In genomic region chr17:42180411-42180921, GRCh38 we compare ENCODE assay signal across 10 cellular contexts. TPM values are rescaled to one million over a fixed set of nuclear protein-coding genes. Genes with fewer than 3 reads are reported as not detected.
DNase-seq lines count a peak whose midpoint lies in the region; ATAC-seq and TF ChIP-seq lines count a peak whose summit lies in the region.
"Had no signal": no experiment of that assay in that cellular context is flagged by ENCODE, and none has a peak within 500 bp of the region (broad histone marks: within the 10 kb centered on the region; RNA-seq: fewer than 3 reads in every experiment).

No MANE protein-coding gene starts in this region.

- peaks cover 0 to 2% (median 0%) of the 10 kb centered on the region in 11 donors for H3K9me3 Mint-ChIP-seq in naive thymus-derived CD4-positive, alpha-beta T cell

- H3K4ac ChIP-seq in trophoblast cell (ENCODE audit: low read depth, low read length), result no peak overlapping the region

- H3K4me3 ChIP-seq in A673 (ENCODE audit: low read depth, low read length, poor library complexity, severe bottlenecking), result peak overlapping the region; percentile 30
- peak overlapping the region; percentile 36 for H3K4me3 ChIP-seq in GM23248
- H3K4me3 ChIP-seq in ascending aorta, result peak overlapping the region; percentile 36 to 47
- H3K4me3 ChIP-seq in naive thymus-derived CD4-positive, alpha-beta T cell (ENCODE audit: low read length), result peak overlapping the region; percentile 52
- H3K4me3 ChIP-seq in trophoblast cell (ENCODE audit: low read depth, low read length), result no peak overlapping the region

- no peak overlapping the region for H3K9ac ChIP-seq in GM23248
- no peak overlapping the region for H3K9ac ChIP-seq in trophoblast cell (ENCODE audit: low read length)

- peak overlapping the region in 1 of 9 donors; percentile 59 for H3K27ac Mint-ChIP-seq in naive thymus-derived CD4-positive, alpha-beta T cell

- H4K20me1 ChIP-seq in GM23248 (ENCODE audit: insufficient read depth), result no peaks in the 10 kb centered on the region

- H4K8ac ChIP-seq in trophoblast cell (ENCODE audit: low read depth, low read length), result no peak overlapping the region

- in situ Hi-C loops in GM23248 (cut with MboI), result no loop called here

- H3K18ac ChIP-seq in trophoblast cell (ENCODE audit: low read length), result no peak overlapping the region

- no peak for TF ChIP-seq CTCF in A673 (conservative IDR thresholded peaks at IDR 0.05; ENCODE audit: low read depth, low read length)
- no peak for TF ChIP-seq CTCF in ascending aorta (IDR thresholded peaks at IDR 0.05)

- no peak overlapping the region for H2BK12ac ChIP-seq in trophoblast cell (ENCODE audit: low read length)

- no peaks in the 10 kb centered on the region for H3K79me2 ChIP-seq in GM23248 (ENCODE audit: insufficient read depth)
- H3K79me2 ChIP-seq in trophoblast cell (ENCODE audit: control insufficient read depth, insufficient read depth, low read length, poor library complexity), result no peaks in the 10 kb centered on the region

- no peak for DNase-seq in A673 (ENCODE audit: low spot score)
- no peak for DNase-seq in GM23248
- no peak for DNase-seq in ascending aorta (ENCODE audit: low spot score in 2 of 2)
- no peak for DNase-seq in naive thymus-derived CD4-positive, alpha-beta T cell
- no peak for DNase-seq in HK-2 (ENCODE audit: unreplicated experiment)
- no peak for DNase-seq in NCI-H2171 treated with DMSO at 0.1 percent for 48 hours (lab: John Stamatoyannopoulos, UW)
- no peak for DNase-seq in trophoblast cell

- H3K4me2 ChIP-seq in GM23248 (ENCODE audit: unreplicated experiment) (peak overlapping the region; percentile 22), trophoblast cell (ENCODE audit: low read length) (no peak overlapping the region)

- peaks cover 0 to 1% (median 0%) of the 10 kb centered on the region in 5 donors for H3K36me3 Mint-ChIP-seq in naive thymus-derived CD4-positive, alpha-beta T cell

- no peak overlapping the region for H3K23ac ChIP-seq in trophoblast cell (ENCODE audit: low read length)

- H3K27me3 ChIP-seq in A673 (replicated peaks; ENCODE audit: insufficient read depth, low read depth, low read length, poor library complexity) (no peaks in the 10 kb centered on the region), GM23248 (replicated peaks; ENCODE audit: insufficient read depth) (0 out of 2 replicates have a peak, but pooled peaks cover 5% of the 10 kb centered on the region), ascending aorta (peaks cover 11% of the 10 kb centered on the region), trophoblast cell (ENCODE audit: insufficient read depth, low read length) (peaks cover 38% of the 10 kb centered on the region)
- H3K27me3 ChIP-seq in naive thymus-derived CD4-positive, alpha-beta T cell (ENCODE audit: control insufficient read depth in 2 of 2, insufficient read depth in 2 of 2, low read length in 2 of 2), result no peaks in the 10 kb centered on the region

- H3K4me3 Mint-ChIP-seq in naive thymus-derived CD4-positive, alpha-beta T cell, result peak overlapping the region; percentile 16 to 74 (median 50)

- peaks cover 4% of the 10 kb centered on the region for H3K4me1 ChIP-seq in A673 (ENCODE audit: insufficient read depth, low read length, poor library complexity, severe bottlenecking)
- H3K4me1 ChIP-seq in GM23248 (ENCODE audit: insufficient read depth), result peaks cover 11% of the 10 kb centered on the region; the same call in 1 of the 2 replicates
- peaks cover 5 to 12% of the 10 kb centered on the region in 2 donors for H3K4me1 ChIP-seq in ascending aorta
- peaks cover 22 to 38% of the 10 kb centered on the region in 2 donors for H3K4me1 ChIP-seq in naive thymus-derived CD4-positive, alpha-beta T cell (ENCODE audit: control insufficient read depth in 2 of 2, insufficient read depth in 2 of 2, low read length in 2 of 2)
- peaks cover 12 to 22% of the 10 kb centered on the region in 2 experiments for H3K4me1 ChIP-seq in trophoblast cell (ENCODE audit: control insufficient read depth in 1 of 2, insufficient read depth in 2 of 2, low read length in 2 of 2)

- no peaks in the 10 kb centered on the region for H3F3A ChIP-seq in GM23248 (ENCODE audit: insufficient read depth)

- no peak overlapping the region for H4K12ac ChIP-seq in trophoblast cell (ENCODE audit: low read depth, low read length)

- H2BK120ac ChIP-seq in trophoblast cell (ENCODE audit: insufficient read depth, low read length, poor library complexity), result no peak overlapping the region

- H3K4me1 Mint-ChIP-seq in naive thymus-derived CD4-positive, alpha-beta T cell, result peaks cover 20 to 50% (median 45%) of the 10 kb centered on the region in 7 donors

- POLR2A ChIA-PET in A673 (lab: Charles Lee; ENCODE audit: low non-redundant PET), result no interaction called here
- POLR2A ChIA-PET in naive thymus-derived CD4-positive, alpha-beta T cell (lab: Charles Lee), result interaction anchor here (0.7 to 1.5 kb wide), 3 partner anchors 14 to 109 kb away, joined by 3 to 6 read pairs (median 3); partner anchors contain the start of gene GHDC

- peaks cover 0 to 37% (median 13%) of the 10 kb centered on the region in 5 donors for H3K27me3 Mint-ChIP-seq in naive thymus-derived CD4-positive, alpha-beta T cell

- no peaks in the 10 kb centered on the region for H3K36me3 ChIP-seq in A673 (ENCODE audit: insufficient read depth, low read length, poor library complexity, severe bottlenecking)
- H3K36me3 ChIP-seq in GM23248 (ENCODE audit: low read depth), result no peaks in the 10 kb centered on the region
- no peaks in the 10 kb centered on the region for H3K36me3 ChIP-seq in ascending aorta
- no peaks in the 10 kb centered on the region for H3K36me3 ChIP-seq in naive thymus-derived CD4-positive, alpha-beta T cell (ENCODE audit: control insufficient read depth in 2 of 3, insufficient read depth in 3 of 3, low read length in 3 of 3)
- H3K36me3 ChIP-seq in trophoblast cell (ENCODE audit: control insufficient read depth in 1 of 2, insufficient read depth in 2 of 2, low read length in 2 of 2), result no peaks in the 10 kb centered on the region

- no peak overlapping the region for H2BK5ac ChIP-seq in trophoblast cell (ENCODE audit: low read depth, low read length, poor library complexity)

- no peak overlapping the region for H3K14ac ChIP-seq in trophoblast cell (ENCODE audit: low read length)

- H3K9me3 ChIP-seq in A673 (ENCODE audit: low read depth, low read length, poor library complexity, severe bottlenecking) (no peaks in the 10 kb centered on the region), GM23248 (ENCODE audit: low read depth) (no peaks in the 10 kb centered on the region), ascending aorta (no peaks in the 10 kb centered on the region), trophoblast cell (ENCODE audit: insufficient read depth, low read depth, low read length) (peaks cover 9% of the 10 kb centered on the region)
- H3K9me3 ChIP-seq in naive thymus-derived CD4-positive, alpha-beta T cell (ENCODE audit: control insufficient read depth in 2 of 3, low read length in 3 of 3), result no peaks in the 10 kb centered on the region

- no peaks in the 10 kb centered on the region for H3K79me1 ChIP-seq in trophoblast cell (ENCODE audit: low read length)

- intact Hi-C loops in A673 (cut with micrococcal nuclease; ENCODE audit: unreplicated experiment), result no loop called here
- intact Hi-C loops in ascending aorta (cut with DNase I), result no loop called here
- intact Hi-C loops in naive thymus-derived CD4-positive, alpha-beta T cell (cut with micrococcal nuclease), result loop anchor here (2.0 to 5.0 kb wide), 9 partner anchors 63 to 277 kb away; partner anchors contain the start of genes ACLY (in 1 of the 2), ATP6V0A1 (in 1 of the 2), DNAJC7 (in 1 of the 2) and NKIRAS2 (in 1 of the 2)

- no peak for ATAC-seq in naive thymus-derived CD4-positive, alpha-beta T cell
- no peak for ATAC-seq in HG02798 (IDR thresholded peaks at IDR 0.05; ENCODE audit: poor library complexity, unreplicated experiment)

- WGBS in GM23248 (ENCODE audit: low coverage in 1 of 2, low lambda C conversion rate in 2 of 2, missing lambda C conversion rate in 2 of 2), 2 experiments, result 1 to 2% methylated on average over 21 to 33 of the region's 33 CpGs
- no CpG with 5 or more reads among the region's 33 CpGs for WGBS in trophoblast cell (ENCODE audit: extremely low coverage, insufficient coverage, insufficient read length)

- H3K27ac ChIP-seq in A673 (ENCODE audit: low read depth, low read length, poor library complexity, severe bottlenecking), result no peak overlapping the region
- H3K27ac ChIP-seq in GM23248, result no peak overlapping the region
- H3K27ac ChIP-seq in ascending aorta, result no peak overlapping the region
- H3K27ac ChIP-seq in naive thymus-derived CD4-positive, alpha-beta T cell (ENCODE audit: low read depth, low read length), result no peak overlapping the region
- H3K27ac ChIP-seq in trophoblast cell (ENCODE audit: low read depth, low read length), result no peak overlapping the region

- no TSS peak for BruUV-seq in A673 (replicated peaks; lab: Mats Ljungman, UMichigan)

- CTCF ChIA-PET in A673 (lab: Charles Lee), result no interaction called here
- CTCF ChIA-PET in naive thymus-derived CD4-positive, alpha-beta T cell (lab: Charles Lee), result interaction anchor here (1.9 kb wide), 1 partner anchor 62 kb away, joined by 5 read pairs; no protein-coding TSS in a partner anchor

- no peak overlapping the region for H2AK5ac ChIP-seq in trophoblast cell (ENCODE audit: low read length)

- H4K91ac ChIP-seq in trophoblast cell (ENCODE audit: low read depth, low read length), result no peak overlapping the region

- no peak overlapping the region for H2AFZ ChIP-seq in GM23248
- no peak overlapping the region for H2AFZ ChIP-seq in trophoblast cell (ENCODE audit: insufficient read depth, low read length, poor library complexity)

- no peaks in the 10 kb centered on the region for H3K9me2 ChIP-seq in GM23248 (ENCODE audit: insufficient read depth)

RNA-seq across cellular contexts. Expression of gene KCNH4, which starts 0.5 kb away (rescaled TPM):
- total RNA-seq in A673 (2021), result 0.28 TPM in 1 of 2 replicates, not detected in the other
- not detected in 2 replicates for total RNA-seq in GM23248 (2014; rRNA removed; shearing (Covaris generic))
- not detected in 2 replicates for polyA plus RNA-seq in GM23248 (2016; fragmentation: Nextera tagmentation; extraction: Ambion mirVana)
- not detected for total RNA-seq in ascending aorta
- under 1 TPM in 3 of 5 experiments, not detected in 2; 0.12 to 0.24 (median 0.16) TPM for total RNA-seq in naive thymus-derived CD4-positive, alpha-beta T cell
- polyA plus RNA-seq in naive thymus-derived CD4-positive, alpha-beta T cell, result under 1 TPM in 1 of 2 donors, not detected in 1; 0.07 TPM
- 0.01 TPM in 2 replicates for polyA plus RNA-seq in trophoblast cell (2013)
- total RNA-seq: M059J had no signal

RNA-seq across cellular contexts. Expression of gene HCRT, which starts 4.8 kb away (rescaled TPM):
- total RNA-seq in A673 (2021), result not detected in 2 replicates
- not detected in 2 replicates for total RNA-seq in GM23248 (2014; rRNA removed; shearing (Covaris generic))
- polyA plus RNA-seq in GM23248 (2016; fragmentation: Nextera tagmentation; extraction: Ambion mirVana), result not detected in 2 replicates
- not detected for total RNA-seq in ascending aorta
- total RNA-seq in naive thymus-derived CD4-positive, alpha-beta T cell, result not detected
- not detected for polyA plus RNA-seq in naive thymus-derived CD4-positive, alpha-beta T cell
- polyA plus RNA-seq in trophoblast cell (2013), result 0.12 and 0.22 TPM in 2 replicates
- total RNA-seq: M059J, sciatic nerve had no signal

RNA-seq across cellular contexts. Expression of gene GHDC, which starts 13.8 kb away (rescaled TPM):
- total RNA-seq in A673 (2021) (3.7 and 3.9 TPM in 2 replicates), ascending aorta (94.3 TPM)
- 25.0 and 27.6 TPM in 2 replicates for total RNA-seq in GM23248 (2014; rRNA removed; shearing (Covaris generic))
- 11.1 and 13.0 TPM in 2 replicates for polyA plus RNA-seq in GM23248 (2016; fragmentation: Nextera tagmentation; extraction: Ambion mirVana)
- total RNA-seq in naive thymus-derived CD4-positive, alpha-beta T cell, result 10 to 100 TPM; 15.5 to 29.8 (median 19.9) TPM
- polyA plus RNA-seq in naive thymus-derived CD4-positive, alpha-beta T cell, result 10 to 100 TPM; 15.2 to 17.4 TPM
- 0.94 and 1.1 TPM in 2 replicates for polyA plus RNA-seq in trophoblast cell (2013)

RNA-seq across cellular contexts. Expression of gene RAB5C, which starts 25.7 kb away (rescaled TPM):
- total RNA-seq in A673 (2021), result 65.1 and 67.5 TPM in 2 replicates
- 97.5 and 128 TPM in 2 replicates for total RNA-seq in GM23248 (2014; rRNA removed; shearing (Covaris generic))
- 123 and 124 TPM in 2 replicates for polyA plus RNA-seq in GM23248 (2016; fragmentation: Nextera tagmentation; extraction: Ambion mirVana)
- total RNA-seq in ascending aorta, result 137 TPM
- 10 to 100 TPM; 72.0 to 95.2 (median 75.4) TPM for total RNA-seq in naive thymus-derived CD4-positive, alpha-beta T cell
- polyA plus RNA-seq in naive thymus-derived CD4-positive, alpha-beta T cell, result 10 to 100 TPM; 56.6 to 63.2 TPM
- polyA plus RNA-seq in trophoblast cell (2013), result 171 and 172 TPM in 2 replicates

RNA-seq across cellular contexts. Expression of gene HSPB9, which starts 57.9 kb away (rescaled TPM):
- total RNA-seq in A673 (2021) (not detected in 2 replicates), ascending aorta (not detected)
- not detected in 2 replicates for total RNA-seq in GM23248 (2014; rRNA removed; shearing (Covaris generic))
- 0.34 TPM in 1 of 2 replicates, not detected in the other for polyA plus RNA-seq in GM23248 (2016; fragmentation: Nextera tagmentation; extraction: Ambion mirVana)
- total RNA-seq in naive thymus-derived CD4-positive, alpha-beta T cell, result under 1 TPM in 2 of 5 experiments, not detected in 3; 0.12 to 0.16 TPM
- polyA plus RNA-seq in naive thymus-derived CD4-positive, alpha-beta T cell, result under 1 TPM in 1 of 2 donors, not detected in 1; 0.10 TPM
- polyA plus RNA-seq in trophoblast cell (2013), result 0.01 and 0.03 TPM in 2 replicates
- total RNA-seq: M059J, sciatic nerve had no signal

Comparison
In these comparisons a context has a peak if more than half of its experiments do, and no peak if none do; other contexts are left out.
1. intact Hi-C loops: an anchor here in naive thymus-derived CD4-positive, alpha-beta T cell (2.0 to 5.0 kb wide); none called in A673 and ascending aorta.